Comparison of ENCODE assay signal across 10 cellular contexts in the genomic region with DNA sequence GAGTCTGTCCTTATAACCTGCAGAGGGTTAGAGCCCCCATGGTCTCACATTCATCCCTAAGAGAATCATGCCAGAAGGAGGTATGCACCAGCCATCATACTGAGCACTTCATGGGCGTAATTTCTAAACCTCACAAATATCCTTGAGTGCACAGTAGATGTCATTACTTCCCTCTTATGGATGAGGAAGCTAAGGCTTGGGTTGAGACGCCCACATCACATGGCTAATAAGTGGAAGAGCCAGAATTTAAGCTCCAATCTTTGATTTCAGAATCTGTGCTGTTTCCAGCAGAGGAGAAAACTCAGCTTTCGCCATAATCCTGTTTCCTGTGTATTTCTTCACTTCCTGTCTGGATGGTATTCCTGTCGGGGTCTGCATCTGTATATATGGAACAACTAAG. TPM values are rescaled to one million over a fixed set of nuclear protein-coding genes. Genes with fewer than 3 reads are reported as not detected.
DNase-seq lines count a peak whose midpoint lies in the region; ATAC-seq and TF ChIP-seq lines count a peak whose summit lies in the region.
"Had no signal": no experiment of that assay in that cellular context is flagged by ENCODE, and none has a peak within 500 bp of the region (broad histone marks: within the 10 kb centered on the region; RNA-seq: fewer than 3 reads in every experiment).

No MANE protein-coding gene starts in this region.

- H2AFZ ChIP-seq in MM.1S (ENCODE audit: low read length): no peak overlapping the region

- H3K9me2 ChIP-seq in MM.1S (replicated peaks; ENCODE audit: insufficient read depth, low read length): no peaks in the 10 kb centered on the region

- in situ Hi-C loops in HAP-1 (cut with MboI; ENCODE audit: low sequenced_read_pairs): loop anchor here (5.0 to 10.0 kb wide), 3 partner anchors 50 to 527 kb away; partner anchors contain the start of genes ALKBH2 and UNG

- no peak for DNase-seq in CD4-positive, alpha-beta T cell
- DNase-seq in MM.1S (no peak), psoas muscle (no peak), NCI-H2196 treated with DMSO at 0.1 percent for 48 hours (lab: John Stamatoyannopoulos, UW; ENCODE audit: unreplicated experiment) (no peak), cerebellar cortex (ENCODE audit: low spot score) (no peak), glutamatergic neuron (no peak), HAP-1 (ENCODE audit: low spot score in 2 of 2) (no peak)
- no peak for DNase-seq in effector memory CD4-positive, alpha-beta T cell

- no peaks in the 10 kb centered on the region for H3K27me3 Mint-ChIP-seq in CD4-positive, alpha-beta T cell
- H3K27me3 Mint-ChIP-seq in glutamatergic neuron (ENCODE audit: unreplicated experiment): peaks cover 2% of the 10 kb centered on the region

- H3K4me3 ChIP-seq in MM.1S (ENCODE audit: low read length): no peak overlapping the region; the same call in 1 of the 2 replicates
- H3K4me3 ChIP-seq in effector memory CD4-positive, alpha-beta T cell (ENCODE audit: insufficient read depth, low read depth, low read length, poor library complexity, severe bottlenecking): no peak overlapping the region
- no peak overlapping the region for H3K4me3 ChIP-seq in psoas muscle
- H3K4me3 ChIP-seq in HAP-1: no peak overlapping the region

- peak overlapping the region; percentile 94 for H3K9ac ChIP-seq in MM.1S (ENCODE audit: low read length)

- peaks cover 74% of the 10 kb centered on the region for H3K36me3 Mint-ChIP-seq in CD4-positive, alpha-beta T cell (ENCODE audit: low read depth)
- no peaks in the 10 kb centered on the region for H3K36me3 Mint-ChIP-seq in glutamatergic neuron (ENCODE audit: unreplicated experiment)

- no peak for TF ChIP-seq CTCF in CD4-positive, alpha-beta T cell (IDR thresholded peaks at IDR 0.05)
- TF ChIP-seq CTCF in MM.1S (IDR thresholded peaks at IDR 0.05; ENCODE audit: low read length): no peak
- TF ChIP-seq CTCF in psoas muscle (IDR thresholded peaks at IDR 0.05): no peak
- no peak for TF ChIP-seq CTCF in glutamatergic neuron (IDR thresholded peaks at IDR 0.05; ENCODE audit: partially characterized antibody, unreplicated experiment)

- WGBS in psoas muscle, 3 donors: 71 to 79% (median 77%) methylated on average over 4 of the region's 4 CpGs

- peaks cover 85% of the 10 kb centered on the region for H3F3A ChIP-seq in MM.1S (ENCODE audit: insufficient read depth, low read length)

- POLR2A ChIA-PET in CD4-positive, alpha-beta T cell (lab: Charles Lee): interaction anchor here (1.0 to 8.0 kb wide), 5 partner anchors 8 to 73 kb away, joined by 3 to 164 read pairs (median 32); partner anchors contain the start of gene SELPLG

- peaks cover 53% of the 10 kb centered on the region for H3K79me2 ChIP-seq in MM.1S (ENCODE audit: low read length)

- peak overlapping the region; percentile 75 for H3K27ac ChIP-seq in CD4-positive, alpha-beta T cell (ENCODE audit: low read depth, low read length)
- H3K27ac ChIP-seq in MM.1S (ENCODE audit: low read length): peak overlapping the region; percentile 100
- H3K27ac ChIP-seq in effector memory CD4-positive, alpha-beta T cell (ENCODE audit: insufficient read depth, low read length, poor library complexity, severe bottlenecking): peak overlapping the region; percentile 77
- peak overlapping the region; percentile 32 for H3K27ac ChIP-seq in psoas muscle

- H3K4me2 ChIP-seq in MM.1S (ENCODE audit: low read depth, low read length): peak overlapping the region; percentile 24

- H3K36me3 ChIP-seq in MM.1S (replicated peaks; ENCODE audit: insufficient read depth, low read length) (no peaks in the 10 kb centered on the region; the same call in 1 of the 2 replicates), psoas muscle (ENCODE audit: insufficient read depth in 1 of 2, low read depth in 1 of 2) (peaks cover 29 to 65% of the 10 kb centered on the region in 2 donors), HAP-1 (replicated peaks) (peaks cover 49% of the 10 kb centered on the region)
- peaks cover 38% of the 10 kb centered on the region for H3K36me3 ChIP-seq in effector memory CD4-positive, alpha-beta T cell (ENCODE audit: control insufficient read depth, insufficient read depth, low read length)

- H3K27me3 ChIP-seq in CD4-positive, alpha-beta T cell (ENCODE audit: control insufficient read depth, insufficient read depth, low read length): no peaks in the 10 kb centered on the region
- H3K27me3 ChIP-seq in MM.1S (replicated peaks; ENCODE audit: insufficient read depth, low read length) (no peaks in the 10 kb centered on the region), psoas muscle (ENCODE audit: insufficient read depth in 3 of 3, low read length in 2 of 3) (no peaks in the 10 kb centered on the region), HAP-1 (ENCODE audit: low read depth) (no peaks in the 10 kb centered on the region)
- no peaks in the 10 kb centered on the region for H3K27me3 ChIP-seq in effector memory CD4-positive, alpha-beta T cell (replicated peaks; ENCODE audit: control insufficient read depth, insufficient read depth, low read length, poor library complexity, severe bottlenecking)

- CTCF ChIA-PET in CD4-positive, alpha-beta T cell (lab: Charles Lee): interaction anchor here (1.7 to 9.8 kb wide), 4 partner anchors 50 to 236 kb away, joined by 3 to 102 read pairs (median 10); no protein-coding TSS in a partner anchor

- no peaks in the 10 kb centered on the region for H3K9me3 ChIP-seq in CD4-positive, alpha-beta T cell (ENCODE audit: control insufficient read depth, low read length)
- H3K9me3 ChIP-seq in MM.1S (replicated peaks; ENCODE audit: insufficient read depth, low read length) (no peaks in the 10 kb centered on the region), psoas muscle (no peaks in the 10 kb centered on the region), HAP-1 (no peaks in the 10 kb centered on the region)
- H3K9me3 ChIP-seq in effector memory CD4-positive, alpha-beta T cell (ENCODE audit: control insufficient read depth, low read length): no peaks in the 10 kb centered on the region

- H3K9me3 Mint-ChIP-seq in CD4-positive, alpha-beta T cell: no peaks in the 10 kb centered on the region
- peaks cover 2% of the 10 kb centered on the region for H3K9me3 Mint-ChIP-seq in glutamatergic neuron (ENCODE audit: unreplicated experiment)

- no peak for ATAC-seq in CD4-positive, alpha-beta T cell (ENCODE audit: poor library complexity)
- no peak for ATAC-seq in psoas muscle

- H3K4me1 ChIP-seq in MM.1S (ENCODE audit: low read length) (peaks cover 84% of the 10 kb centered on the region), psoas muscle (peaks cover 30% of the 10 kb centered on the region), HAP-1 (peaks cover 4% of the 10 kb centered on the region)
- peaks cover 31% of the 10 kb centered on the region for H3K4me1 ChIP-seq in effector memory CD4-positive, alpha-beta T cell (ENCODE audit: control insufficient read depth, insufficient read depth, low read length, poor library complexity, severe bottlenecking)

- H4K20me1 ChIP-seq in MM.1S (ENCODE audit: insufficient read depth, low read length): no peaks in the 10 kb centered on the region

- H3K4me1 Mint-ChIP-seq in CD4-positive, alpha-beta T cell (ENCODE audit: low read depth): peaks cover 81% of the 10 kb centered on the region
- peaks cover 18% of the 10 kb centered on the region for H3K4me1 Mint-ChIP-seq in glutamatergic neuron (ENCODE audit: low read depth, unreplicated experiment)

- peak overlapping the region; percentile 3 for H3K4me3 Mint-ChIP-seq in CD4-positive, alpha-beta T cell
- H3K4me3 Mint-ChIP-seq in glutamatergic neuron (ENCODE audit: unreplicated experiment): no peak overlapping the region

- H3K27ac Mint-ChIP-seq in CD4-positive, alpha-beta T cell: peak overlapping the region; percentile 90
- H3K27ac Mint-ChIP-seq in glutamatergic neuron (ENCODE audit: unreplicated experiment): no peak overlapping the region

- intact Hi-C loops in CD4-positive, alpha-beta T cell (cut with DNase I, micrococcal nuclease): loop anchor here in 1 of 2 experiments (5.0 kb wide), 1 partner anchor 385 kb away; no protein-coding TSS in a partner anchor
- intact Hi-C loops in psoas muscle (cut with DNase I): loop anchor here (5.0 to 10.0 kb wide), 3 partner anchors 237 to 385 kb away; partner anchors contain the start of gene SSH1 (in 1 of the 2)

RNA-seq across cellular contexts. Expression of gene ISCU, which starts 5.0 kb away (rescaled TPM):
- 100 to 1,000 TPM; 269 to 270 TPM for total RNA-seq in CD4-positive, alpha-beta T cell
- total RNA-seq in psoas muscle: 100 to 1,000 TPM; 148 to 225 (median 212) TPM
- 100 to 1,000 TPM; 190 to 352 (median 220) TPM for polyA plus RNA-seq in psoas muscle
- total RNA-seq in glutamatergic neuron (ENCODE audit: unreplicated experiment): 48.4 TPM

RNA-seq across cellular contexts. Expression of gene SART3, which starts 6.4 kb away (rescaled TPM):
- total RNA-seq in CD4-positive, alpha-beta T cell: 100 to 1,000 TPM in 1 of 2 experiments, 10 to 100 TPM in 1; 95.1 to 104 TPM
- total RNA-seq in psoas muscle (10 to 100 TPM; 22.3 to 32.7 (median 24.9) TPM), glutamatergic neuron (ENCODE audit: unreplicated experiment) (72.6 TPM)
- polyA plus RNA-seq in psoas muscle: 10 to 100 TPM; 13.4 to 35.3 (median 22.5) TPM

RNA-seq across cellular contexts. Expression of gene TMEM119, which starts 30.5 kb away (rescaled TPM):
- total RNA-seq in CD4-positive, alpha-beta T cell: 1 to 10 TPM; 2.1 to 2.6 TPM
- total RNA-seq in psoas muscle: 1 to 10 TPM in 2 of 4 donors, under 1 TPM in 2; 0.25 to 2.6 (median 0.68) TPM
- polyA plus RNA-seq in psoas muscle: under 1 TPM; 0.31 to 0.99 (median 0.34) TPM
- 0.15 TPM for total RNA-seq in glutamatergic neuron (ENCODE audit: unreplicated experiment)
- total RNA-seq: activated CD8-positive, alpha-beta memory T cell treated with anti-CD3 and anti-CD28 coated beads for 36 hours; MCF 10A had no signal

RNA-seq across cellular contexts. Expression of gene FICD, which starts 52.3 kb away (rescaled TPM):
- 1 to 10 TPM; 2.7 to 3.2 TPM for total RNA-seq in CD4-positive, alpha-beta T cell
- total RNA-seq in psoas muscle (1 to 10 TPM; 1.6 to 4.2 (median 2.8) TPM), glutamatergic neuron (ENCODE audit: unreplicated experiment) (4.8 TPM)
- polyA plus RNA-seq in psoas muscle: 1 to 10 TPM; 5.0 to 5.5 (median 5.1) TPM

Comparison
In these comparisons a context has a peak if more than half of its experiments do, and no peak if none do; other contexts are left out.
1. H3K27ac ChIP-seq: peak in every context shown above with its lines; median percentile 100 in MM.1S; 77 in effector memory CD4-positive, alpha-beta T cell; 75 in CD4-positive, alpha-beta T cell; 32 in psoas muscle.